ENCODE assay signal across 1 cellular context in the genomic region with DNA sequence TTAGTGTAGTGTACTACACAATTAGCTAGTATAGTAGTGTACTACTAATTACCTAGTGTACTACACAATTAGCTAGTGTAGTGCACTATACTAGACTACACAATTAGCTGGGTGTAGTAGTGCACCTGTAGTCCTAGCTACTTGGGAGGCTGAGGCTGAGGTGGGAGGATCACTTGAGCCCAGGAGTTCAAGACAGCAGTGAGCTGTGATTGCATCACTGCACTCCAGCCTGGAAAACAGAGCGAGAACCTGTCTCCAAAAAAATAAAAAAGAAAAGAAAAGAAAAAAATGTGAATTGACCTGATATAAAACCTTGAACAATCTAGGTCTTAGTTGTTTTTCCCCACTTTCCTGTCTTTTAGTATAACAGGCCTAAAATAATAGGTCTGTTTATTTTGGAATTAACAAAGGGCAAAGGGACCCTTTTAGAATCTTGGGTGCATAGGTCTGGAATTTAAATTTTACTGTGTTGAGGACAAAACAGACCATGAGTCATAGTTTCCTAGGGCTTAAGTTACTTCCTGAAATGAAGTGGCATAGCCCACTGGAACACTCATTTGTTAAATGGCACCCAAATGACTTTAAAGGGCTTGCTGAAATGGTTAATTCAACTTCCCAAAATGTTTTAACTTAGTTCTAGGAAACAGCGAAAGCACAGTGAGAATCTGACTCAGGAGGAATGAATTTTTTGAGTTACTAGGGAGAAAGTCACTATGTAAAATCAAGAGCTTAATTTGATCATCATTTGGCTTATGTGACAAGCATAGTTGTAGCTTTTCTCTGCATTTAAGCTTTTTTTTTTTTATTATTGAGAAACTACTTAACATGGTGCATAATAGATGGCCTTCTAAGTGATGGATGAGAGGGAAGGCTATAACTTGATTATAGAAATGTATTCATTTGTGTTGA.
TF ChIP-seq lines count a peak whose summit lies in the region.

No MANE protein-coding gene starts in this region.

TF ChIP-seq in HepG2, 621 proteins besides CTCF, POLR2A, EP300 and RAD21 (continued from another document and continues in another):
- TF ChIP-seq, protein P1, sequence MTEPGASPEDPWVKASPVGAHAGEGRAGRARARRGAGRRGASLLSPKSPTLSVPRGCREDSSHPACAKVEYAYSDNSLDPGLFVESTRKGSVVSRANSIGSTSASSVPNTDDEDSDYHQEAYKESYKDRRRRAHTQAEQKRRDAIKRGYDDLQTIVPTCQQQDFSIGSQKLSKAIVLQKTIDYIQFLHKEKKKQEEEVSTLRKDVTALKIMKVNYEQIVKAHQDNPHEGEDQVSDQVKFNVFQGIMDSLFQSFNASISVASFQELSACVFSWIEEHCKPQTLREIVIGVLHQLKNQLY (CRISPR knock-in tag; IDR thresholded peaks at IDR 0.05) = no peak
- TF ChIP-seq MED13 (CRISPR knock-in tag; IDR thresholded peaks at IDR 0.05) (no peak), ZNF652 (CRISPR knock-in tag; IDR thresholded peaks at IDR 0.05; ENCODE audit: borderline replicate concordance, low read depth) (peak; percentile 87), ZNF564 (CRISPR knock-in tag; IDR thresholded peaks at IDR 0.05) (no peak), HDAC6 (IDR thresholded peaks at IDR 0.05; ENCODE audit: low read depth, low read length) (no peak), TEAD3 (CRISPR knock-in tag; optimal IDR thresholded peaks at IDR 0.05; ENCODE audit: borderline replicate concordance) (no peak), JUNB (CRISPR knock-in tag; IDR thresholded peaks at IDR 0.05; ENCODE audit: borderline replicate concordance) (0 out of 2 replicates have a peak, but pooled peaks have one; percentile 32), ZNF569 (CRISPR knock-in tag; IDR thresholded peaks at IDR 0.05; ENCODE audit: borderline replicate concordance) (no peak; the same call in 1 of the 2 replicates), ZNF253 (CRISPR knock-in tag; IDR thresholded peaks at IDR 0.05; ENCODE audit: borderline replicate concordance) (no peak), KMT2B (CRISPR knock-in tag; IDR thresholded peaks at IDR 0.05) (no peak), ZNF432 (CRISPR knock-in tag; IDR thresholded peaks at IDR 0.05; ENCODE audit: borderline replicate concordance) (no peak), PPARG (CRISPR knock-in tag; conservative IDR thresholded peaks at IDR 0.05) (peak; percentile 51; the same call in 1 of the 2 replicates), POLR2G (IDR thresholded peaks at IDR 0.05; ENCODE audit: low read depth, low read length) (no peak), ATF1 (CRISPR knock-in tag; IDR thresholded peaks at IDR 0.05) (no peak; the same call in 1 of the 2 replicates), ELF1 (CRISPR knock-in tag; IDR thresholded peaks at IDR 0.05) (0 out of 2 replicates have a peak, but pooled peaks have one; percentile 40), ETV5 (CRISPR knock-in tag; IDR thresholded peaks at IDR 0.05; ENCODE audit: borderline replicate concordance) (peak; percentile 63; the same call in 1 of the 2 replicates), MED1 (CRISPR knock-in tag; IDR thresholded peaks at IDR 0.05) (peak; percentile 37; the same call in 1 of the 2 replicates), PITX1 (CRISPR knock-in tag; IDR thresholded peaks at IDR 0.05) (peak; percentile 88), NR2F1 (CRISPR knock-in tag; IDR thresholded peaks at IDR 0.05) (no peak), STAG1 (CRISPR knock-in tag; IDR thresholded peaks at IDR 0.05) (no peak), CEBPB (IDR thresholded peaks at IDR 0.05; ENCODE audit: borderline replicate concordance, low read depth, low read length) (peak; percentile 66; the same call in 1 of the 2 replicates), FOXA3 (CRISPR knock-in tag; IDR thresholded peaks at IDR 0.05) (peak; percentile 51; the same call in 1 of the 2 replicates), ZNF644 (CRISPR knock-in tag; IDR thresholded peaks at IDR 0.05; ENCODE audit: low read depth) (peak; percentile 33; the same call in 1 of the 2 replicates), BRCA1 (CRISPR knock-in tag; IDR thresholded peaks at IDR 0.05) (no peak), THAP11 (CRISPR knock-in tag; IDR thresholded peaks at IDR 0.05) (no peak)
- TF ChIP-seq, protein P2, sequence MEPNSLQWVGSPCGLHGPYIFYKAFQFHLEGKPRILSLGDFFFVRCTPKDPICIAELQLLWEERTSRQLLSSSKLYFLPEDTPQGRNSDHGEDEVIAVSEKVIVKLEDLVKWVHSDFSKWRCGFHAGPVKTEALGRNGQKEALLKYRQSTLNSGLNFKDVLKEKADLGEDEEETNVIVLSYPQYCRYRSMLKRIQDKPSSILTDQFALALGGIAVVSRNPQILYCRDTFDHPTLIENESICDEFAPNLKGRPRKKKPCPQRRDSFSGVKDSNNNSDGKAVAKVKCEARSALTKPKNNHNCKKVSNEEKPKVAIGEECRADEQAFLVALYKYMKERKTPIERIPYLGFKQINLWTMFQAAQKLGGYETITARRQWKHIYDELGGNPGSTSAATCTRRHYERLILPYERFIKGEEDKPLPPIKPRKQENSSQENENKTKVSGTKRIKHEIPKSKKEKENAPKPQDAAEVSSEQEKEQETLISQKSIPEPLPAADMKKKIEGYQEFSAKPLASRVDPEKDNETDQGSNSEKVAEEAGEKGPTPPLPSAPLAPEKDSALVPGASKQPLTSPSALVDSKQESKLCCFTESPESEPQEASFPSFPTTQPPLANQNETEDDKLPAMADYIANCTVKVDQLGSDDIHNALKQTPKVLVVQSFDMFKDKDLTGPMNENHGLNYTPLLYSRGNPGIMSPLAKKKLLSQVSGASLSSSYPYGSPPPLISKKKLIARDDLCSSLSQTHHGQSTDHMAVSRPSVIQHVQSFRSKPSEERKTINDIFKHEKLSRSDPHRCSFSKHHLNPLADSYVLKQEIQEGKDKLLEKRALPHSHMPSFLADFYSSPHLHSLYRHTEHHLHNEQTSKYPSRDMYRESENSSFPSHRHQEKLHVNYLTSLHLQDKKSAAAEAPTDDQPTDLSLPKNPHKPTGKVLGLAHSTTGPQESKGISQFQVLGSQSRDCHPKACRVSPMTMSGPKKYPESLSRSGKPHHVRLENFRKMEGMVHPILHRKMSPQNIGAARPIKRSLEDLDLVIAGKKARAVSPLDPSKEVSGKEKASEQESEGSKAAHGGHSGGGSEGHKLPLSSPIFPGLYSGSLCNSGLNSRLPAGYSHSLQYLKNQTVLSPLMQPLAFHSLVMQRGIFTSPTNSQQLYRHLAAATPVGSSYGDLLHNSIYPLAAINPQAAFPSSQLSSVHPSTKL (CRISPR knock-in tag; IDR thresholded peaks at IDR 0.05) = peak; percentile 83
- TF ChIP-seq, protein P3, sequence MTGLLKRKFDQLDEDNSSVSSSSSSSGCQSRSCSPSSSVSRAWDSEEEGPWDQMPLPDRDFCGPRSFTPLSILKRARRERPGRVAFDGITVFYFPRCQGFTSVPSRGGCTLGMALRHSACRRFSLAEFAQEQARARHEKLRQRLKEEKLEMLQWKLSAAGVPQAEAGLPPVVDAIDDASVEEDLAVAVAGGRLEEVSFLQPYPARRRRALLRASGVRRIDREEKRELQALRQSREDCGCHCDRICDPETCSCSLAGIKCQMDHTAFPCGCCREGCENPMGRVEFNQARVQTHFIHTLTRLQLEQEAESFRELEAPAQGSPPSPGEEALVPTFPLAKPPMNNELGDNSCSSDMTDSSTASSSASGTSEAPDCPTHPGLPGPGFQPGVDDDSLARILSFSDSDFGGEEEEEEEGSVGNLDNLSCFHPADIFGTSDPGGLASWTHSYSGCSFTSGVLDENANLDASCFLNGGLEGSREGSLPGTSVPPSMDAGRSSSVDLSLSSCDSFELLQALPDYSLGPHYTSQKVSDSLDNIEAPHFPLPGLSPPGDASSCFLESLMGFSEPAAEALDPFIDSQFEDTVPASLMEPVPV (CRISPR knock-in tag; IDR thresholded peaks at IDR 0.05) = no peak
- TF ChIP-seq, protein P4, sequence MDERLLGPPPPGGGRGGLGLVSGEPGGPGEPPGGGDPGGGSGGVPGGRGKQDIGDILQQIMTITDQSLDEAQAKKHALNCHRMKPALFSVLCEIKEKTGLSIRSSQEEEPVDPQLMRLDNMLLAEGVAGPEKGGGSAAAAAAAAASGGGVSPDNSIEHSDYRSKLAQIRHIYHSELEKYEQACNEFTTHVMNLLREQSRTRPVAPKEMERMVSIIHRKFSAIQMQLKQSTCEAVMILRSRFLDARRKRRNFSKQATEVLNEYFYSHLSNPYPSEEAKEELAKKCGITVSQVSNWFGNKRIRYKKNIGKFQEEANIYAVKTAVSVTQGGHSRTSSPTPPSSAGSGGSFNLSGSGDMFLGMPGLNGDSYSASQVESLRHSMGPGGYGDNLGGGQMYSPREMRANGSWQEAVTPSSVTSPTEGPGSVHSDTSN (CRISPR knock-in tag; IDR thresholded peaks at IDR 0.05) = no peak
- TF ChIP-seq, protein P5, sequence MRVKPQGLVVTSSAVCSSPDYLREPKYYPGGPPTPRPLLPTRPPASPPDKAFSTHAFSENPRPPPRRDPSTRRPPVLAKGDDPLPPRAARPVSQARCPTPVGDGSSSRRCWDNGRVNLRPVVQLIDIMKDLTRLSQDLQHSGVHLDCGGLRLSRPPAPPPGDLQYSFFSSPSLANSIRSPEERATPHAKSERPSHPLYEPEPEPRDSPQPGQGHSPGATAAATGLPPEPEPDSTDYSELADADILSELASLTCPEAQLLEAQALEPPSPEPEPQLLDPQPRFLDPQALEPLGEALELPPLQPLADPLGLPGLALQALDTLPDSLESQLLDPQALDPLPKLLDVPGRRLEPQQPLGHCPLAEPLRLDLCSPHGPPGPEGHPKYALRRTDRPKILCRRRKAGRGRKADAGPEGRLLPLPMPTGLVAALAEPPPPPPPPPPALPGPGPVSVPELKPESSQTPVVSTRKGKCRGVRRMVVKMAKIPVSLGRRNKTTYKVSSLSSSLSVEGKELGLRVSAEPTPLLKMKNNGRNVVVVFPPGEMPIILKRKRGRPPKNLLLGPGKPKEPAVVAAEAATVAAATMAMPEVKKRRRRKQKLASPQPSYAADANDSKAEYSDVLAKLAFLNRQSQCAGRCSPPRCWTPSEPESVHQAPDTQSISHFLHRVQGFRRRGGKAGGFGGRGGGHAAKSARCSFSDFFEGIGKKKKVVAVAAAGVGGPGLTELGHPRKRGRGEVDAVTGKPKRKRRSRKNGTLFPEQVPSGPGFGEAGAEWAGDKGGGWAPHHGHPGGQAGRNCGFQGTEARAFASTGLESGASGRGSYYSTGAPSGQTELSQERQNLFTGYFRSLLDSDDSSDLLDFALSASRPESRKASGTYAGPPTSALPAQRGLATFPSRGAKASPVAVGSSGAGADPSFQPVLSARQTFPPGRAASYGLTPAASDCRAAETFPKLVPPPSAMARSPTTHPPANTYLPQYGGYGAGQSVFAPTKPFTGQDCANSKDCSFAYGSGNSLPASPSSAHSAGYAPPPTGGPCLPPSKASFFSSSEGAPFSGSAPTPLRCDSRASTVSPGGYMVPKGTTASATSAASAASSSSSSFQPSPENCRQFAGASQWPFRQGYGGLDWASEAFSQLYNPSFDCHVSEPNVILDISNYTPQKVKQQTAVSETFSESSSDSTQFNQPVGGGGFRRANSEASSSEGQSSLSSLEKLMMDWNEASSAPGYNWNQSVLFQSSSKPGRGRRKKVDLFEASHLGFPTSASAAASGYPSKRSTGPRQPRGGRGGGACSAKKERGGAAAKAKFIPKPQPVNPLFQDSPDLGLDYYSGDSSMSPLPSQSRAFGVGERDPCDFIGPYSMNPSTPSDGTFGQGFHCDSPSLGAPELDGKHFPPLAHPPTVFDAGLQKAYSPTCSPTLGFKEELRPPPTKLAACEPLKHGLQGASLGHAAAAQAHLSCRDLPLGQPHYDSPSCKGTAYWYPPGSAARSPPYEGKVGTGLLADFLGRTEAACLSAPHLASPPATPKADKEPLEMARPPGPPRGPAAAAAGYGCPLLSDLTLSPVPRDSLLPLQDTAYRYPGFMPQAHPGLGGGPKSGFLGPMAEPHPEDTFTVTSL (CRISPR knock-in tag; IDR thresholded peaks at IDR 0.05; ENCODE audit: borderline replicate concordance) = peak; percentile 54; the same call in 1 of the 2 replicates
- TF ChIP-seq, protein P6, sequence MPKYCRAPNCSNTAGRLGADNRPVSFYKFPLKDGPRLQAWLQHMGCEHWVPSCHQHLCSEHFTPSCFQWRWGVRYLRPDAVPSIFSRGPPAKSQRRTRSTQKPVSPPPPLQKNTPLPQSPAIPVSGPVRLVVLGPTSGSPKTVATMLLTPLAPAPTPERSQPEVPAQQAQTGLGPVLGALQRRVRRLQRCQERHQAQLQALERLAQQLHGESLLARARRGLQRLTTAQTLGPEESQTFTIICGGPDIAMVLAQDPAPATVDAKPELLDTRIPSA (CRISPR knock-in tag; IDR thresholded peaks at IDR 0.05; ENCODE audit: borderline replicate concordance) = no peak
- TF ChIP-seq, protein P7, sequence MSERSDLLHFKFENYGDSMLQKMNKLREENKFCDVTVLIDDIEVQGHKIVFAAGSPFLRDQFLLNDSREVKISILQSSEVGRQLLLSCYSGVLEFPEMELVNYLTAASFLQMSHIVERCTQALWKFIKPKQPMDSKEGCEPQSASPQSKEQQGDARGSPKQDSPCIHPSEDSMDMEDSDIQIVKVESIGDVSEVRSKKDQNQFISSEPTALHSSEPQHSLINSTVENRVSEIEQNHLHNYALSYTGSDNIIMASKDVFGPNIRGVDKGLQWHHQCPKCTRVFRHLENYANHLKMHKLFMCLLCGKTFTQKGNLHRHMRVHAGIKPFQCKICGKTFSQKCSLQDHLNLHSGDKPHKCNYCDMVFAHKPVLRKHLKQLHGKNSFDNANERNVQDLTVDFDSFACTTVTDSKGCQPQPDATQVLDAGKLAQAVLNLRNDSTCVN (CRISPR knock-in tag; IDR thresholded peaks at IDR 0.05; ENCODE audit: borderline replicate concordance) = no peak
- TF ChIP-seq, protein P8, sequence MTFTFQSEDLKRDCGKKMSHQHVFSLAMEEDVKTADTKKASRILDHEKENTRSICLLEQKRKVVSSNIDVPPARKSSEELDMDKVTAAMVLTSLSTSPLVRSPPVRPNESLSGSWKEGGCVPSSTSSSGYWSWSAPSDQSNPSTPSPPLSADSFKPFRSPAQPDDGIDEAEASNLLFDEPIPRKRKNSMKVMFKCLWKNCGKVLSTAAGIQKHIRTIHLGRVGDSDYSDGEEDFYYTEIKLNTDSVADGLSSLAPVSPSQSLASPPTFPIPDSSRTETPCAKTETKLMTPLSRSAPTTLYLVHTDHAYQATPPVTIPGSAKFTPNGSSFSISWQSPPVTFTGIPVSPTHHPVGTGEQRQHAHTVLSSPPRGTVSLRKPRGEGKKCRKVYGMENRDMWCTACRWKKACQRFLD (CRISPR knock-in tag; IDR thresholded peaks at IDR 0.05; ENCODE audit: borderline replicate concordance) = no peak
- TF ChIP-seq, protein P9, sequence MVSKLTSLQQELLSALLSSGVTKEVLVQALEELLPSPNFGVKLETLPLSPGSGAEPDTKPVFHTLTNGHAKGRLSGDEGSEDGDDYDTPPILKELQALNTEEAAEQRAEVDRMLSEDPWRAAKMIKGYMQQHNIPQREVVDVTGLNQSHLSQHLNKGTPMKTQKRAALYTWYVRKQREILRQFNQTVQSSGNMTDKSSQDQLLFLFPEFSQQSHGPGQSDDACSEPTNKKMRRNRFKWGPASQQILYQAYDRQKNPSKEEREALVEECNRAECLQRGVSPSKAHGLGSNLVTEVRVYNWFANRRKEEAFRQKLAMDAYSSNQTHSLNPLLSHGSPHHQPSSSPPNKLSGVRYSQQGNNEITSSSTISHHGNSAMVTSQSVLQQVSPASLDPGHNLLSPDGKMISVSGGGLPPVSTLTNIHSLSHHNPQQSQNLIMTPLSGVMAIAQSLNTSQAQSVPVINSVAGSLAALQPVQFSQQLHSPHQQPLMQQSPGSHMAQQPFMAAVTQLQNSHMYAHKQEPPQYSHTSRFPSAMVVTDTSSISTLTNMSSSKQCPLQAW (CRISPR knock-in tag; IDR thresholded peaks at IDR 0.05) = no peak
